9 cellular contexts compared by ENCODE assay signal in the genomic region with DNA sequence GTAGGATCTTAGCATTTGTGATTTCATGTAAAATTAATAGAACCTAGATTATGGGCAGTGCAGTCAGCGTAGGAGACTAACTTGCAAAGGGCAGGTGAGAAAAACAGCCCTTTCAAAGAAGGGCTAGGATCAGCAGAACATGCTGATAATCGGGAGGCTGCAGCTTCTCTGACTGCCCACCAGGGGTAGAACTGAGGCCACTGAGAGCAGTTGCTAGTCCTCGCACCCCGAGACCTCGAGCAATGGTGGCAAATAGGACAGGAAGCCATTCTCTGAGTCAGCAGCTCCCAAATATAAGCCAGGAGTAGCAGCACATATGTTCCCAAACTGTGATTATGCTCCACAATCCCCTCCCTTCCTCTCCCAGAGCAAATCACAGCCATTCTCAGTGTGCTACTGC.
DNase-seq lines count a peak whose midpoint lies in the region; ATAC-seq, FAIRE-seq and TF ChIP-seq lines count a peak whose summit lies in the region.
"Had no signal": no experiment of that assay in that cellular context is flagged by ENCODE, and none has a peak within 500 bp of the region (broad histone marks: within the 10 kb centered on the region; RNA-seq: fewer than 3 reads in every experiment).

No MANE protein-coding gene starts in this region.

- no peaks in the 10 kb centered on the region for H3K27me3 ChIP-seq in K562 (ENCODE audit: control insufficient read depth in 2 of 2, insufficient read depth in 2 of 2, low read length in 2 of 2)
- no peaks in the 10 kb centered on the region for H3K27me3 ChIP-seq in neural cell (ENCODE audit: insufficient read depth, low read depth, low read length)

- TF ChIP-seq CTCF in GM12865 (IDR thresholded peaks at IDR 0.05; ENCODE audit: insufficient read depth, low read depth, low read length, missing control alignments) (peak; percentile 38), K562 (IDR thresholded peaks at IDR 0.05 in 2 of 3, conservative IDR thresholded peaks at IDR 0.05 in 1 of 3; ENCODE audit: insufficient read depth in 2 of 3, low read depth in 1 of 3, low read length in 3 of 3) (peak in 1 of 3 experiments; percentile 21; a peak in 1 of 6 replicates), neural cell (IDR thresholded peaks at IDR 0.05; ENCODE audit: poor library complexity, severe bottlenecking) (peak; percentile 47)

- H2AFZ ChIP-seq in K562 (ENCODE audit: low read depth, low read length) = no peak overlapping the region
- H2AFZ ChIP-seq in neural cell (ENCODE audit: low read depth, low read length) = no peak overlapping the region

- TF ChIP-seq POLR2A in K562 (conservative IDR thresholded peaks at IDR 0.05) = no peak

- no peaks in the 10 kb centered on the region for H3K9me2 ChIP-seq in neural cell (ENCODE audit: insufficient read depth, low read length)

- no peaks in the 10 kb centered on the region for H3K4me1 ChIP-seq in K562 (replicated peaks in 1 of 2; ENCODE audit: control insufficient read depth in 2 of 2, insufficient read depth in 2 of 2, low read length in 2 of 2)

- FAIRE-seq in K562 (lab: Jason Lieb, UNC) = no peak

- BruUV-seq in K562 (replicated peaks; lab: Mats Ljungman, UMichigan) = no TSS peak

- no peak overlapping the region for H3K4me2 ChIP-seq in K562 (ENCODE audit: insufficient read depth, low read length)
- no peak overlapping the region for H3K4me2 ChIP-seq in neural cell (ENCODE audit: low read length)

- TF ChIP-seq EP300 in K562 (IDR thresholded peaks at IDR 0.05; ENCODE audit: low read length) (no peak), neural cell (conservative IDR thresholded peaks at IDR 0.05; ENCODE audit: poor library complexity, severe bottlenecking) (no peak)

- POLR2A ChIA-PET in K562 (lab: Yijun Ruan, JAX) = no interaction called here

- intact Hi-C loops in K562 (cut with micrococcal nuclease) = no loop called here

- no peak overlapping the region for H3K4me3 ChIP-seq in GM12865 (ENCODE audit: low read depth, low read length)
- H3K4me3 ChIP-seq in K562 = no peak overlapping the region
- no peak overlapping the region for H3K4me3 ChIP-seq in neural cell (ENCODE audit: low read length)
- H3K4me3 ChIP-seq: SK-N-MC, thoracic aorta had no signal

- H3K9me1 ChIP-seq in K562 (ENCODE audit: control insufficient read depth, insufficient read depth, low read length) = no peaks in the 10 kb centered on the region

- H3K9me3 ChIP-seq in K562 (replicated peaks; ENCODE audit: control insufficient read depth, insufficient read depth, low read depth, low read length) (no peaks in the 10 kb centered on the region), neural cell (ENCODE audit: low read length) (no peaks in the 10 kb centered on the region)
- H3K9me3 ChIP-seq: thoracic aorta had no signal

- 0% methylated on average over 5 of the region's 5 CpGs for WGBS in K562 (ENCODE audit: insufficient coverage, low coverage, missing lambda C conversion rate)

- H4K20me1 ChIP-seq in K562 (replicated peaks; ENCODE audit: control insufficient read depth, insufficient read depth, low read length) = no peaks in the 10 kb centered on the region
- H4K20me1 ChIP-seq in neural cell (ENCODE audit: insufficient read depth) = no peaks in the 10 kb centered on the region

- CTCF ChIA-PET in K562 (lab: Yijun Ruan, JAX; ENCODE audit: low intra/inter-chr PET ratio) = no interaction called here

- H3K27ac ChIP-seq in K562 (ENCODE audit: extremely low read depth, low read depth, low read length) (no peak overlapping the region), neural cell (ENCODE audit: low read length) (no peak overlapping the region)
- H3K27ac ChIP-seq: SK-N-MC, thoracic aorta had no signal

- TF ChIP-seq RAD21 in K562 (CRISPR knock-in tag; conservative IDR thresholded peaks at IDR 0.05 in 1 of 2, IDR thresholded peaks at IDR 0.05 in 1 of 2) (no peak), neural cell (conservative IDR thresholded peaks at IDR 0.05) (peak; percentile 39)

- no peaks in the 10 kb centered on the region for H3F3A ChIP-seq in neural cell (ENCODE audit: insufficient read depth, low read length, poor library complexity, severe bottlenecking)

- ATAC-seq in K562 (peak; percentile 56; the same call in 2 of the 3 replicates), GM18868 (IDR thresholded peaks at IDR 0.05; ENCODE audit: unreplicated experiment) (no peak)

- in situ Hi-C loops in K562 (cut with MboI) = no loop called here

- H3K9ac ChIP-seq in K562 (ENCODE audit: insufficient read depth in 1 of 2, low read depth in 2 of 2, low read length in 2 of 2) (no peak overlapping the region), neural cell (ENCODE audit: low read length) (no peak overlapping the region)

- peak; percentile 28 for DNase-seq in GM12865 (ENCODE audit: low read depth)
- DNase-seq in HuH-7 (ENCODE audit: low spot score) = peak; percentile 3
- peak; percentile 7 to 24 (median 16) for DNase-seq in K562 (ENCODE audit: extremely low read depth in 1 of 4, low spot score in 3 of 4)
- DNase-seq in stimulated activated CD4-positive, alpha-beta T cell treated with anti-CD3 and anti-CD28 coated beads, Interleukin-12 subunit alpha, Interleukin-12 subunit beta, amount 100 ng/mL, for 4 hours = no peak
- no peak for DNase-seq in NCI-H2171 treated with DMSO at 0.1 percent for 48 hours (lab: John Stamatoyannopoulos, UW)

- no peaks in the 10 kb centered on the region for H3K79me2 ChIP-seq in K562 (ENCODE audit: control insufficient read depth, insufficient read depth, low read length)
- H3K79me2 ChIP-seq in neural cell (replicated peaks; ENCODE audit: insufficient read depth, low read length) = no peaks in the 10 kb centered on the region

- H3K36me3 ChIP-seq in K562 (ENCODE audit: control insufficient read depth, insufficient read depth, low read length) = no peaks in the 10 kb centered on the region
- H3K36me3 ChIP-seq in neural cell (ENCODE audit: insufficient read depth, low read length) = no peaks in the 10 kb centered on the region
- H3K36me3 ChIP-seq: thoracic aorta had no signal

TF ChIP-seq in K562, 482 proteins besides CTCF, POLR2A, EP300 and RAD21 (continues in another document):
- TF ChIP-seq PCBP1 (IDR thresholded peaks at IDR 0.05; ENCODE audit: low read depth, low read length, poor library complexity, severe bottlenecking) (no peak), ZFP1 (CRISPR knock-in tag; IDR thresholded peaks at IDR 0.05) (no peak), FOXA3 (CRISPR knock-in tag; conservative IDR thresholded peaks at IDR 0.05 in 1 of 2, IDR thresholded peaks at IDR 0.05 in 1 of 2) (no peak), ZBTB17 (CRISPR knock-in tag; IDR thresholded peaks at IDR 0.05) (no peak), ZNF3 (CRISPR knock-in tag; IDR thresholded peaks at IDR 0.05) (no peak), ZNF134 (CRISPR knock-in tag; conservative IDR thresholded peaks at IDR 0.05) (no peak), BACH1 (tag; IDR thresholded peaks at IDR 0.05) (no peak), NCOA4 (IDR thresholded peaks at IDR 0.05; ENCODE audit: partially characterized antibody) (no peak), RFX1 (IDR thresholded peaks at IDR 0.05) (no peak), FUS (optimal IDR thresholded peaks at IDR 0.05; ENCODE audit: low read depth, low read length) (no peak), ZNF324 (CRISPR knock-in tag; IDR thresholded peaks at IDR 0.05) (no peak), ZNF583 (CRISPR knock-in tag; IDR thresholded peaks at IDR 0.05) (no peak), ARHGAP35 (IDR thresholded peaks at IDR 0.05; ENCODE audit: partially characterized antibody) (no peak)
- TF ChIP-seq, protein P1, sequence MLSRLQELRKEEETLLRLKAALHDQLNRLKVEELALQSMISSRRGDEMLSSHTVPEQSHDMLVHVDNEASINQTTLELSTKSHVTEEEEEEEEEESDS (CRISPR knock-in tag; IDR thresholded peaks at IDR 0.05) = no peak

TF ChIP-seq in neural cell, 6 proteins besides CTCF, POLR2A, EP300 and RAD21:
- TF ChIP-seq TAF1 (IDR thresholded peaks at IDR 0.05; ENCODE audit: low read depth) (no peak), EZH2 (IDR thresholded peaks at IDR 0.05; ENCODE audit: borderline replicate concordance, insufficient read depth, low read length, poor library complexity, severe bottlenecking) (no peak), MXI1 (conservative IDR thresholded peaks at IDR 0.05; ENCODE audit: poor library complexity, severe bottlenecking) (no peak), POLR2AphosphoS5 (IDR thresholded peaks at IDR 0.05) (no peak), SMC3 (conservative IDR thresholded peaks at IDR 0.05; ENCODE audit: poor library complexity) (peak; percentile 39)
- TF ChIP-seq, protein P2, sequence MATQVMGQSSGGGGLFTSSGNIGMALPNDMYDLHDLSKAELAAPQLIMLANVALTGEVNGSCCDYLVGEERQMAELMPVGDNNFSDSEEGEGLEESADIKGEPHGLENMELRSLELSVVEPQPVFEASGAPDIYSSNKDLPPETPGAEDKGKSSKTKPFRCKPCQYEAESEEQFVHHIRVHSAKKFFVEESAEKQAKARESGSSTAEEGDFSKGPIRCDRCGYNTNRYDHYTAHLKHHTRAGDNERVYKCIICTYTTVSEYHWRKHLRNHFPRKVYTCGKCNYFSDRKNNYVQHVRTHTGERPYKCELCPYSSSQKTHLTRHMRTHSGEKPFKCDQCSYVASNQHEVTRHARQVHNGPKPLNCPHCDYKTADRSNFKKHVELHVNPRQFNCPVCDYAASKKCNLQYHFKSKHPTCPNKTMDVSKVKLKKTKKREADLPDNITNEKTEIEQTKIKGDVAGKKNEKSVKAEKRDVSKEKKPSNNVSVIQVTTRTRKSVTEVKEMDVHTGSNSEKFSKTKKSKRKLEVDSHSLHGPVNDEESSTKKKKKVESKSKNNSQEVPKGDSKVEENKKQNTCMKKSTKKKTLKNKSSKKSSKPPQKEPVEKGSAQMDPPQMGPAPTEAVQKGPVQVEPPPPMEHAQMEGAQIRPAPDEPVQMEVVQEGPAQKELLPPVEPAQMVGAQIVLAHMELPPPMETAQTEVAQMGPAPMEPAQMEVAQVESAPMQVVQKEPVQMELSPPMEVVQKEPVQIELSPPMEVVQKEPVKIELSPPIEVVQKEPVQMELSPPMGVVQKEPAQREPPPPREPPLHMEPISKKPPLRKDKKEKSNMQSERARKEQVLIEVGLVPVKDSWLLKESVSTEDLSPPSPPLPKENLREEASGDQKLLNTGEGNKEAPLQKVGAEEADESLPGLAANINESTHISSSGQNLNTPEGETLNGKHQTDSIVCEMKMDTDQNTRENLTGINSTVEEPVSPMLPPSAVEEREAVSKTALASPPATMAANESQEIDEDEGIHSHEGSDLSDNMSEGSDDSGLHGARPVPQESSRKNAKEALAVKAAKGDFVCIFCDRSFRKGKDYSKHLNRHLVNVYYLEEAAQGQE (IDR thresholded peaks at IDR 0.05; ENCODE audit: borderline replicate concordance) = no peak
TF ChIP-seq in neural cell: peak in this region for 1.

Comparison
In these comparisons a context has a peak if more than half of its experiments do, and no peak if none do; other contexts are left out.
1. DNase-seq: peak in GM12865 (single experiment), HuH-7 (single experiment) and K562 (4 of 4); none in stimulated activated CD4-positive, alpha-beta T cell treated with anti-CD3 and anti-CD28 coated beads, Interleukin-12 subunit alpha, Interleukin-12 subunit beta, amount 100 ng/mL, for 4 hours (single experiment) and NCI-H2171 treated with DMSO at 0.1 percent for 48 hours (single experiment).